8 cellular contexts compared by ENCODE assay signal in the genomic region with DNA sequence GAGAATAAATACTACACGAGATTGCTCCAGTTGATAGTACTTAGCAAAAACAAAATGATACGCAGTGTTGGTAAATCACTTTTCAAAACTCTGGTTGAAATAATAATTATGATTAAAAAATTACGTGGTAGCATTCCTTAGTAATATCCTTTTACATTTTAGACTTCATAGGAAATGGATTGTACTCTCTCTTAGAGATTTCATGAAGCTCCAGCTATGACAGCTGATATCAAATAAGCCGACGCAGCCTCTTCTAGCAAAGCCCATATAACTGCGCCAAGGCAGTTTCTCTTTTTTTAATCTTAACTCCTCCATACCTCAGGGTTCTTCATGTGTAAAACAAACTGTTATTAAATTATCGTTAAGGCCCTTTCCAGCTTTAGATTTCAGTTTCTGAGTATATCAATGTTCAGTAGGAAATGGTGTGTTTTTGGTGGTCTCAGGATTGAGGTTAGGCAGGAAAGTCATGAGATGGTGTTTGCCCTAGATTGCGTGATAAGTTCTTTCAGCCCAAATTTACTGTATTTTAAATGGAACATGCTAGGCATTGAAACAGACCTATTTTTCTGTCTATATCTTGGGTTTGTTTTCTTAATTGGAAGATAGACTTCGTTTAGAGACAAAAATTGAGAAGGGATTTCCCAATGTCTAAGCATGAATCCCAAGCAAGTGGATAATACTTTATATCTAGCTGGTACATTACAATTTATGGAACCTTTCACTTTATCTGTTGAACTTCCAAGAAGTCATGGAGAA. TPM values are rescaled to one million over a fixed set of nuclear protein-coding genes. Genes with fewer than 3 reads are reported as not detected.
A peak's percentile ranks its signal among the peaks of the same experiment; 100 is the strongest.
DNase-seq lines count a peak whose midpoint lies in the region; ATAC-seq and TF ChIP-seq lines count a peak whose summit lies in the region.

No MANE protein-coding gene starts in this region.

- H3K4me3 Mint-ChIP-seq in activated CD8-positive, alpha-beta T cell treated with anti-CD3 and anti-CD28 coated beads for 36 hours, result peak overlapping the region; percentile 89
- peak overlapping the region; percentile 87 to 90 for H3K4me3 Mint-ChIP-seq in stimulated activated naive B cell treated with anti-CD40 and anti-IgM and Interleukin-4, amounts not matched to agents 10 μg/mL and 1 μg/mL and 100 μg/mL, for 72 hours

- peaks cover 23% of the 10 kb centered on the region for H3K4me1 Mint-ChIP-seq in activated CD8-positive, alpha-beta T cell treated with anti-CD3 and anti-CD28 coated beads for 36 hours (ENCODE audit: low read depth)
- peaks cover 10 to 19% of the 10 kb centered on the region in 2 donors for H3K4me1 Mint-ChIP-seq in stimulated activated naive B cell treated with anti-CD40 and anti-IgM and Interleukin-4, amounts not matched to agents 10 μg/mL and 1 μg/mL and 100 μg/mL, for 72 hours

- peaks cover 10% of the 10 kb centered on the region for H3K36me3 ChIP-seq in iPS-18a (ENCODE audit: control insufficient read depth, low read depth, low read length)

- no peak overlapping the region for H3K27ac ChIP-seq in iPS-18a (ENCODE audit: low read length)

- H3K36me3 Mint-ChIP-seq in activated CD8-positive, alpha-beta T cell treated with anti-CD3 and anti-CD28 coated beads for 36 hours (ENCODE audit: low read depth), result peaks cover 1% of the 10 kb centered on the region
- peaks cover 7 to 8% of the 10 kb centered on the region in 2 donors for H3K36me3 Mint-ChIP-seq in stimulated activated naive B cell treated with anti-CD40 and anti-IgM and Interleukin-4, amounts not matched to agents 10 μg/mL and 1 μg/mL and 100 μg/mL, for 72 hours

- intact Hi-C loops in activated CD8-positive, alpha-beta T cell treated with anti-CD3 and anti-CD28 coated beads for 36 hours (cut with micrococcal nuclease), result no loop called here

- H3K27me3 Mint-ChIP-seq in activated CD8-positive, alpha-beta T cell treated with anti-CD3 and anti-CD28 coated beads for 36 hours, result peaks cover 3% of the 10 kb centered on the region
- H3K27me3 Mint-ChIP-seq in stimulated activated naive B cell treated with anti-CD40 and anti-IgM and Interleukin-4, amounts not matched to agents 10 μg/mL and 1 μg/mL and 100 μg/mL, for 72 hours, result no peaks in the 10 kb centered on the region

- no peaks in the 10 kb centered on the region for H3K9me3 ChIP-seq in iPS-18a (ENCODE audit: control insufficient read depth, low read depth, low read length)

- H3K27me3 ChIP-seq in iPS-18a (ENCODE audit: control insufficient read depth, insufficient read depth, low read length), result peaks cover 12% of the 10 kb centered on the region

- DNase-seq in DMS 273 (lab: John Stamatoyannopoulos, UW; ENCODE audit: unreplicated experiment) (peak; percentile 18), DMS 273 treated with DMSO at 0.1 percent for 48 hours (lab: John Stamatoyannopoulos, UW) (no peak), GDM1 (lab: John Stamatoyannopoulos, UW) (no peak), NCI-H2029 (lab: John Stamatoyannopoulos, UW) (no peak)
- DNase-seq in activated CD8-positive, alpha-beta T cell treated with anti-CD3 and anti-CD28 coated beads for 36 hours, result no peak
- no peak for DNase-seq in stimulated activated naive B cell treated with anti-CD40 and anti-IgM and Interleukin-4, amounts not matched to agents 10 μg/mL and 1 μg/mL and 100 μg/mL, for 72 hours

- TF ChIP-seq CTCF in activated CD8-positive, alpha-beta T cell treated with anti-CD3 and anti-CD28 coated beads for 36 hours (IDR thresholded peaks at IDR 0.05), result no peak

- H3K27ac Mint-ChIP-seq in activated CD8-positive, alpha-beta T cell treated with anti-CD3 and anti-CD28 coated beads for 36 hours, result peak overlapping the region; percentile 69
- H3K27ac Mint-ChIP-seq in stimulated activated naive B cell treated with anti-CD40 and anti-IgM and Interleukin-4, amounts not matched to agents 10 μg/mL and 1 μg/mL and 100 μg/mL, for 72 hours, result no peak overlapping the region

- H3K4me3 ChIP-seq in iPS-18a (ENCODE audit: low read length), result peak overlapping the region; percentile 94

- POLR2A ChIA-PET in activated CD8-positive, alpha-beta T cell treated with anti-CD3 and anti-CD28 coated beads for 36 hours (lab: Charles Lee), result interaction anchor here (1.0 to 1.5 kb wide), 3 partner anchors 15 to 66 kb away, joined by 3 to 4 read pairs (median 3); no protein-coding TSS in a partner anchor

- CTCF ChIA-PET in activated CD8-positive, alpha-beta T cell treated with anti-CD3 and anti-CD28 coated beads for 36 hours (lab: Charles Lee), result interaction anchor here (0.9 to 12.9 kb wide), 7 partner anchors 8 to 137 kb away, joined by 3 to 105 read pairs (median 3); a partner anchor contains a TSS

- no peak for ATAC-seq in activated CD8-positive, alpha-beta T cell treated with anti-CD3 and anti-CD28 coated beads for 36 hours
- no peak for ATAC-seq in stimulated activated naive B cell treated with anti-CD40 and anti-IgM and Interleukin-4, amounts not matched to agents 10 μg/mL and 1 μg/mL and 100 μg/mL, for 72 hours (replicated peaks)
- no peak for ATAC-seq in HG02678 (IDR thresholded peaks at IDR 0.05; ENCODE audit: unreplicated experiment)

- peak overlapping the region; percentile 37 for H3K9ac ChIP-seq in iPS-18a (ENCODE audit: low read length)

- peaks cover 7% of the 10 kb centered on the region for H3K4me1 ChIP-seq in iPS-18a (ENCODE audit: control insufficient read depth, low read depth, low read length)

- no peaks in the 10 kb centered on the region for H3K9me3 Mint-ChIP-seq in activated CD8-positive, alpha-beta T cell treated with anti-CD3 and anti-CD28 coated beads for 36 hours
- H3K9me3 Mint-ChIP-seq in stimulated activated naive B cell treated with anti-CD40 and anti-IgM and Interleukin-4, amounts not matched to agents 10 μg/mL and 1 μg/mL and 100 μg/mL, for 72 hours, result no peaks in the 10 kb centered on the region

RNA-seq across cellular contexts. Expression of a gene that starts 0.9 kb away (rescaled TPM):
- 1 to 10 TPM; 3.4 to 5.2 TPM for total RNA-seq in activated CD8-positive, alpha-beta T cell treated with anti-CD3 and anti-CD28 coated beads for 36 hours
